19 cellular contexts compared by ENCODE assay signal in genomic region chr13:26614721-26615120, GRCh38.
"Had no signal": no experiment of that assay in that cellular context is flagged by ENCODE, and none has a peak within 500 bp of the region (broad histone marks: within the 10 kb centered on the region; RNA-seq: fewer than 3 reads in every experiment).

No MANE protein-coding gene starts in this region.

- H3K4me3 ChIP-seq: gastrocnemius medialis, lower lobe of right lung, sigmoid colon, stomach, testis, upper lobe of left lung had no signal

- H3K79me2 ChIP-seq: parathyroid adenoma had no signal

- H3K27ac ChIP-seq: brain microvascular endothelial cell, gastrocnemius medialis, lower lobe of right lung, parathyroid adenoma, sigmoid colon, stomach, testis, upper lobe of left lung had no signal

- H3K27me3 ChIP-seq: brain microvascular endothelial cell, gastrocnemius medialis, sigmoid colon, stomach, testis, upper lobe of left lung had no signal

- DNase-seq: activated B cell treated with CpG ODN at 0.5 μM for 24 hours; activated CD4-positive, alpha-beta T cell treated with anti-CD3 and anti-CD28 coated beads for 48 hours; activated CD8-positive, alpha-beta T cell treated with anti-CD3 and anti-CD28 coated beads for 36 hours; activated naive CD4-positive, alpha-beta T cell treated with anti-CD3 and anti-CD28 coated beads for 36 hours; activated T-cell treated with anti-CD3 and anti-CD28 coated beads, Interleukin-2, amount 50 U/mL, for 4 hours; aorta; brain microvascular endothelial cell; central memory CD4-positive, alpha-beta T cell; cortex of kidney; gastrocnemius medialis; lower lobe of right lung; natural killer cell; sigmoid colon; stimulated activated CD4-positive, alpha-beta T cell treated with anti-CD3 and anti-CD28 coated beads, Interleukin-4, amount 100 ng/mL, for 24 hours; stomach; testis; upper lobe of left lung had no signal

- H3K36me3 Mint-ChIP-seq: natural killer cell; stimulated activated effector memory CD8-positive, alpha-beta T cell treated with anti-CD3 and anti-CD28 coated beads, Interleukin-12 subunit alpha, Interleukin-12 subunit beta, amount 100 ng/mL, for 72 hours had no signal

- H3K9me3 Mint-ChIP-seq: activated B cell treated with CpG ODN at 0.5 μM for 24 hours; activated CD8-positive, alpha-beta T cell treated with anti-CD3 and anti-CD28 coated beads for 36 hours; activated naive CD4-positive, alpha-beta T cell treated with anti-CD3 and anti-CD28 coated beads for 36 hours; activated T-cell treated with anti-CD3 and anti-CD28 coated beads, Interleukin-2, amount 50 U/mL, for 4 hours; natural killer cell; stimulated activated effector memory CD8-positive, alpha-beta T cell treated with anti-CD3 and anti-CD28 coated beads, Interleukin-12 subunit alpha, Interleukin-12 subunit beta, amount 100 ng/mL, for 72 hours had no signal

- H3K27ac Mint-ChIP-seq: activated B cell treated with CpG ODN at 0.5 μM for 24 hours; activated CD8-positive, alpha-beta T cell treated with anti-CD3 and anti-CD28 coated beads for 36 hours; activated naive CD4-positive, alpha-beta T cell treated with anti-CD3 and anti-CD28 coated beads for 36 hours; natural killer cell; stimulated activated effector memory CD8-positive, alpha-beta T cell treated with anti-CD3 and anti-CD28 coated beads, Interleukin-12 subunit alpha, Interleukin-12 subunit beta, amount 100 ng/mL, for 72 hours had no signal

- H3K36me3 ChIP-seq: brain microvascular endothelial cell, gastrocnemius medialis, lower lobe of right lung, sigmoid colon, upper lobe of left lung had no signal

- H3K4me1 ChIP-seq: gastrocnemius medialis, lower lobe of right lung, parathyroid adenoma, testis, upper lobe of left lung had no signal

- ATAC-seq: activated CD8-positive, alpha-beta T cell treated with anti-CD3 and anti-CD28 coated beads for 36 hours; activated T-cell treated with anti-CD3 and anti-CD28 coated beads, Interleukin-2, amount 50 U/mL, for 4 hours; gastrocnemius medialis; lower lobe of right lung; natural killer cell; stimulated activated effector memory CD8-positive, alpha-beta T cell treated with anti-CD3 and anti-CD28 coated beads, Interleukin-12 subunit alpha, Interleukin-12 subunit beta, amount 100 ng/mL, for 72 hours had no signal

- H3K9me3 ChIP-seq: gastrocnemius medialis, lower lobe of right lung, sigmoid colon, stomach, testis, upper lobe of left lung had no signal

- H3K4me3 Mint-ChIP-seq: activated B cell treated with CpG ODN at 0.5 μM for 24 hours; activated CD8-positive, alpha-beta T cell treated with anti-CD3 and anti-CD28 coated beads for 36 hours; activated naive CD4-positive, alpha-beta T cell treated with anti-CD3 and anti-CD28 coated beads for 36 hours; activated T-cell treated with anti-CD3 and anti-CD28 coated beads, Interleukin-2, amount 50 U/mL, for 4 hours; natural killer cell; stimulated activated effector memory CD8-positive, alpha-beta T cell treated with anti-CD3 and anti-CD28 coated beads, Interleukin-12 subunit alpha, Interleukin-12 subunit beta, amount 100 ng/mL, for 72 hours had no signal

- H3K9ac ChIP-seq: parathyroid adenoma had no signal

- H3K4me1 Mint-ChIP-seq: activated B cell treated with CpG ODN at 0.5 μM for 24 hours; natural killer cell; stimulated activated effector memory CD8-positive, alpha-beta T cell treated with anti-CD3 and anti-CD28 coated beads, Interleukin-12 subunit alpha, Interleukin-12 subunit beta, amount 100 ng/mL, for 72 hours had no signal

- H2AFZ ChIP-seq: parathyroid adenoma had no signal
